ENCODE assay signal across 23 cellular contexts in genomic region chr11:2542406-2542805, GRCh38.
DNase-seq lines count a peak whose midpoint lies in the region; ATAC-seq and TF ChIP-seq lines count a peak whose summit lies in the region.
"Had no signal": no experiment of that assay in that cellular context is flagged by ENCODE, and none has a peak within 500 bp of the region (broad histone marks: within the 10 kb centered on the region; RNA-seq: fewer than 3 reads in every experiment).

No MANE protein-coding gene starts in this region.

- H3K9me3 ChIP-seq in BLaER1 (no peaks in the 10 kb centered on the region), endodermal cell (ENCODE audit: control insufficient read depth, low read length) (no peaks in the 10 kb centered on the region), psoas muscle (no peaks in the 10 kb centered on the region)
- H3K9me3 ChIP-seq: BE2C had no signal

- H3K27ac Mint-ChIP-seq in activated T-cell treated with anti-CD3 and anti-CD28 coated beads, Interleukin-2, amount 50 U/mL, for 24 hours = no peak overlapping the region
- H3K27ac Mint-ChIP-seq in endodermal cell = no peak overlapping the region
- H3K27ac Mint-ChIP-seq: CD8-positive, alpha-beta memory T cell; GM23338 had no signal

- WGBS in endodermal cell (ENCODE audit: insufficient coverage in 1 of 2, insufficient read length in 1 of 2), 2 experiments = 84 to 92% methylated on average over 9 to 10 of the region's 10 CpGs
- WGBS in psoas muscle, 3 donors = 95 to 97% (median 97%) methylated on average over 10 of the region's 10 CpGs

- H3K4me1 Mint-ChIP-seq in activated T-cell treated with anti-CD3 and anti-CD28 coated beads, Interleukin-2, amount 50 U/mL, for 24 hours (ENCODE audit: low read depth) = peaks cover 23% of the 10 kb centered on the region
- H3K4me1 Mint-ChIP-seq in activated T-cell treated with anti-CD3 and anti-CD28 coated beads, Interleukin-2, amount 50 U/mL, for 4 hours (ENCODE audit: low read depth) = peaks cover 15% of the 10 kb centered on the region
- no peaks in the 10 kb centered on the region for H3K4me1 Mint-ChIP-seq in endodermal cell
- H3K4me1 Mint-ChIP-seq: GM23338 had no signal

- peak overlapping the region; percentile 48 for H3K4me2 ChIP-seq in BLaER1
- H3K4me2 ChIP-seq: GM23338 had no signal

- H3K4me3 ChIP-seq in BLaER1 (no peak overlapping the region), endodermal cell (ENCODE audit: low read length) (no peak overlapping the region), psoas muscle (no peak overlapping the region)
- H3K4me3 ChIP-seq: GM23338 had no signal

- TF ChIP-seq CTCF in endodermal cell (conservative IDR thresholded peaks at IDR 0.05) = no peak
- no peak for TF ChIP-seq CTCF in psoas muscle (IDR thresholded peaks at IDR 0.05)

- H3K36me3 ChIP-seq in BLaER1 = no peaks in the 10 kb centered on the region
- no peaks in the 10 kb centered on the region for H3K36me3 ChIP-seq in endodermal cell (ENCODE audit: control insufficient read depth, insufficient read depth, low read length)
- no peaks in the 10 kb centered on the region for H3K36me3 ChIP-seq in psoas muscle (ENCODE audit: insufficient read depth in 1 of 2, low read depth in 1 of 2)
- H3K36me3 ChIP-seq: BE2C had no signal

- H3K9ac ChIP-seq in BLaER1 (no peak overlapping the region), endodermal cell (ENCODE audit: extremely low read depth, low read length, poor library complexity, severe bottlenecking) (no peak overlapping the region)

- peak; percentile 12 for DNase-seq in activated T-cell treated with anti-CD3 and anti-CD28 coated beads, Interleukin-2, amount 50 U/mL, for 24 hours
- DNase-seq in activated T-cell treated with anti-CD3 and anti-CD28 coated beads, Interleukin-2, amount 50 U/mL, for 4 hours = no peak
- DNase-seq in endodermal cell = peak; percentile 17
- DNase-seq in psoas muscle = peak; percentile 5 to 31
- no peak for DNase-seq in stimulated activated CD4-positive, alpha-beta T cell treated with anti-CD3 and anti-CD28 coated beads, Interleukin-15, amount 100 ng/mL, for 24 hours
- no peak for DNase-seq in GF-D8 (lab: John Stamatoyannopoulos, UW)
- DNase-seq: 8988T, DND-41, KBM-7, MV-4-11, NCI-H1417 treated with DMSO at 0.1 percent for 48 hours, NCI-H1930, NCI-H2171, NCI-H446, NCI-H69, OCI-M1, RPMI8226 had no signal

- no peak overlapping the region for H3K4me3 Mint-ChIP-seq in activated T-cell treated with anti-CD3 and anti-CD28 coated beads, Interleukin-2, amount 50 U/mL, for 24 hours
- no peak overlapping the region for H3K4me3 Mint-ChIP-seq in activated T-cell treated with anti-CD3 and anti-CD28 coated beads, Interleukin-2, amount 50 U/mL, for 4 hours
- H3K4me3 Mint-ChIP-seq in endodermal cell = no peak overlapping the region
- H3K4me3 Mint-ChIP-seq: CD8-positive, alpha-beta memory T cell; GM23338 had no signal

- H3K36me3 Mint-ChIP-seq in activated T-cell treated with anti-CD3 and anti-CD28 coated beads, Interleukin-2, amount 50 U/mL, for 24 hours (ENCODE audit: low read depth) = no peaks in the 10 kb centered on the region
- H3K36me3 Mint-ChIP-seq in activated T-cell treated with anti-CD3 and anti-CD28 coated beads, Interleukin-2, amount 50 U/mL, for 4 hours (ENCODE audit: insufficient read depth) = no peaks in the 10 kb centered on the region
- no peaks in the 10 kb centered on the region for H3K36me3 Mint-ChIP-seq in endodermal cell (ENCODE audit: low read depth)
- H3K36me3 Mint-ChIP-seq: CD8-positive, alpha-beta memory T cell had no signal

- no peaks in the 10 kb centered on the region for H3K27me3 Mint-ChIP-seq in activated T-cell treated with anti-CD3 and anti-CD28 coated beads, Interleukin-2, amount 50 U/mL, for 24 hours
- no peaks in the 10 kb centered on the region for H3K27me3 Mint-ChIP-seq in activated T-cell treated with anti-CD3 and anti-CD28 coated beads, Interleukin-2, amount 50 U/mL, for 4 hours (ENCODE audit: low read depth)
- H3K27me3 Mint-ChIP-seq in endodermal cell (ENCODE audit: insufficient read depth) = peaks cover 66% of the 10 kb centered on the region
- H3K27me3 Mint-ChIP-seq: CD8-positive, alpha-beta memory T cell had no signal

- no peaks in the 10 kb centered on the region for H4K20me1 ChIP-seq in BLaER1

- H3K27me3 ChIP-seq in BLaER1 (no peaks in the 10 kb centered on the region), endodermal cell (ENCODE audit: control insufficient read depth, insufficient read depth, low read length, poor library complexity, severe bottlenecking) (peaks cover 39% of the 10 kb centered on the region), psoas muscle (ENCODE audit: insufficient read depth in 3 of 3, low read length in 2 of 3) (peaks cover 0 to 10% (median 2%) of the 10 kb centered on the region in 3 donors)
- H3K27me3 ChIP-seq: BE2C had no signal

- H3K27ac ChIP-seq in BLaER1 = no peak overlapping the region
- no peak overlapping the region for H3K27ac ChIP-seq in endodermal cell (ENCODE audit: low read depth, low read length)
- no peak overlapping the region for H3K27ac ChIP-seq in psoas muscle

- ATAC-seq in activated T-cell treated with anti-CD3 and anti-CD28 coated beads, Interleukin-2, amount 50 U/mL, for 4 hours = no peak
- ATAC-seq in psoas muscle (no peak), HG02571 (IDR thresholded peaks at IDR 0.05; ENCODE audit: unreplicated experiment) (no peak)
- ATAC-seq: GM23338, HCT116 had no signal

- H3K4me1 ChIP-seq in BLaER1 (peaks cover 35% of the 10 kb centered on the region), endodermal cell (ENCODE audit: control insufficient read depth, insufficient read depth, low read length) (no peaks in the 10 kb centered on the region), psoas muscle (no peaks in the 10 kb centered on the region)
- H3K4me1 ChIP-seq: BE2C had no signal

- no peaks in the 10 kb centered on the region for H3K9me3 Mint-ChIP-seq in activated T-cell treated with anti-CD3 and anti-CD28 coated beads, Interleukin-2, amount 50 U/mL, for 24 hours
- no peaks in the 10 kb centered on the region for H3K9me3 Mint-ChIP-seq in activated T-cell treated with anti-CD3 and anti-CD28 coated beads, Interleukin-2, amount 50 U/mL, for 4 hours
- no peaks in the 10 kb centered on the region for H3K9me3 Mint-ChIP-seq in endodermal cell
- H3K9me3 Mint-ChIP-seq: CD8-positive, alpha-beta memory T cell; GM23338 had no signal

- intact Hi-C loops in psoas muscle (cut with DNase I) = no loop called here

Comparison
In these comparisons a context has a peak if more than half of its experiments do, and no peak if none do; other contexts are left out.
1. DNase-seq: peak in activated T-cell treated with anti-CD3 and anti-CD28 coated beads, Interleukin-2, amount 50 U/mL, for 24 hours (single experiment), endodermal cell (single experiment) and psoas muscle (2 of 2); none in activated T-cell treated with anti-CD3 and anti-CD28 coated beads, Interleukin-2, amount 50 U/mL, for 4 hours (single experiment), stimulated activated CD4-positive, alpha-beta T cell treated with anti-CD3 and anti-CD28 coated beads, Interleukin-15, amount 100 ng/mL, for 24 hours (single experiment) and GF-D8 (single experiment).